Comparison of ENCODE assay signal across 7 cellular contexts in the genomic region with DNA sequence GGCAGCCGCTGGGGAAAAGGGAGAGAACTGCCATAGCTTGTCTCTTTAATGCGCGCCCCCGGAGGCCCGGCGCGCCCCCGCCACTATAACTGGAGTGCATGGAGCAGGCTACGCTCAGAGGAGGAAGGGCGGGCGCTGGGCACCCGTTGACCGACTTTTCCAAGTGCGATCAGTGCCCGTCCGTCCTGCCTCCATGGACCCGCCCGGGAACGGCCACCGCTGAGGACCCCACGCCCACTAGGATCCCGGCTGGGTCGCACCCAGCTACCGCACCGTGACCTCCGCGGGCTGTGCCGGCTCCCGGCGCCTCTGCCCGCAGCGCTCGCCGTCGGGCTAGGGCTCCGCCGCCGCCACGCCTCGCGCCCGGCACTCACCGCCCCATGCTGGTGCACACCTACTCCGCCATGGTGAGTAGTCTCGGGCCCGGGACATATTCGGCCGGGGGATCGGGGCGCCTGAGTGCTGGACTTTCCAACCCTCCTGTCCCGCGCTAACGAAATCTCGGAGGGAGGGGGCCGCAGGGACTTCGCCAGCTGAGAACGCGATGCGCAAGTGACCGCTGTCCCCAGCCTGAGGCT. TPM values are rescaled to one million over a fixed set of nuclear protein-coding genes. Genes with fewer than 3 reads are reported as not detected.
DNase-seq lines count a peak whose midpoint lies in the region; ATAC-seq and TF ChIP-seq lines count a peak whose summit lies in the region.

A gene (plus strand): TSS at position 117 of the 578 bp plus-strand sequence. CDS start 264 bp downstream, at position 381.

- H3K9me3 Mint-ChIP-seq in HFFc6, result no peaks in the 10 kb centered on the region
- no peaks in the 10 kb centered on the region for H3K9me3 Mint-ChIP-seq in neural crest cell

- H3K4me1 Mint-ChIP-seq in HFFc6 (ENCODE audit: low read depth), result peaks cover 56% of the 10 kb centered on the region
- peaks cover 10% of the 10 kb centered on the region for H3K4me1 Mint-ChIP-seq in neural crest cell

- no peak for TF ChIP-seq CTCF in HFFc6 (IDR thresholded peaks at IDR 0.05)
- TF ChIP-seq CTCF in neural crest cell (conservative IDR thresholded peaks at IDR 0.05), result no peak

- H3K27me3 Mint-ChIP-seq in HFFc6 (ENCODE audit: insufficient read depth) (peaks cover 26% of the 10 kb centered on the region), neural crest cell (ENCODE audit: low read depth) (peaks cover 94% of the 10 kb centered on the region)

- no peak for ATAC-seq in GM19467 (IDR thresholded peaks at IDR 0.05; ENCODE audit: unreplicated experiment)
- no peak for ATAC-seq in HG03442 (IDR thresholded peaks at IDR 0.05; ENCODE audit: unreplicated experiment)
- ATAC-seq in GM18511 (IDR thresholded peaks at IDR 0.05; ENCODE audit: unreplicated experiment), result no peak

- H3K36me3 Mint-ChIP-seq in HFFc6 (ENCODE audit: low read depth), result no peaks in the 10 kb centered on the region
- peaks cover 4% of the 10 kb centered on the region for H3K36me3 Mint-ChIP-seq in neural crest cell (ENCODE audit: low read depth)

- H3K27ac Mint-ChIP-seq in HFFc6 (no peak within 1 kb of the TSS), neural crest cell (ENCODE audit: unreplicated experiment) (no peak within 1 kb of the TSS)

- H3K4me3 Mint-ChIP-seq in HFFc6 (peak within 1 kb of the TSS; percentile 51; the same call in 1 of the 2 replicates), neural crest cell (peak within 1 kb of the TSS; percentile 56)

- DNase-seq in HFFc6 (no peak), SW480 (ENCODE audit: low spot score) (peak; percentile 53), foreskin melanocyte (peak; percentile 57), neural crest cell (ENCODE audit: low read depth, low spot score) (peak; percentile 26)

RNA-seq across cellular contexts. Expression of the gene that starts here (rescaled TPM):
- total RNA-seq in HFFc6 (2021; fragmentation: NEBNext Ultra II Directional; extraction: Animal tissue kit (Norgen Biotek cat#: 25700)), result under 1 TPM; 0.11 to 0.21 (median 0.13) TPM
- 0.43 and 0.61 TPM in 2 replicates for total RNA-seq in neural crest cell

Comparison
In these comparisons a context has a peak if more than half of its experiments do, and no peak if none do; other contexts are left out.
1. Peak in DNase-seq in neural crest cell; RNA of the gene not detected or under 1 TPM.